23 cellular contexts compared by ENCODE assay signal in the genomic region with DNA sequence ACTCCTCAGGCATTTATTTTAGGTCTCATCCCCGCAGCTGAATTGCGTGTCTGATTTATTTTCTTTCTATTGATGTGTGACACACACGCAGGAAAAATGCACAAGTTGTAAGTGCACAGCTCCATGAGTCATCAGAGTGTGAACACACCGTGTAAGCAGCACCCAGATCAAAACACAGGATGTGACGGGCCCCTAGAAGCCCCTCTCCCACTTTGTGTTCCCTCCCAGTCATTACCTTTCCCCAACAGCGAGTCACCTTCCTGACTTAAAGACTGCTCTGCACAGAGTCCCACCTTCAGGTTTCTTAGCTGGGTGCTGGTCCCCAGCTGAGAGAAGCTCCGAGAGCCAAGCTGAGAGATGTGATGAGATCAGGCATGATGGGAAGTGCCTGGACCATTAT.
"Had no signal": no experiment of that assay in that cellular context is flagged by ENCODE, and none has a peak within 500 bp of the region (broad histone marks: within the 10 kb centered on the region; RNA-seq: fewer than 3 reads in every experiment).

No MANE protein-coding gene starts in this region.

- H3K27me3 Mint-ChIP-seq: activated CD8-positive, alpha-beta memory T cell treated with anti-CD3 and anti-CD28 coated beads, Interleukin-2, amount 10 ng/mL, durations not matched to agents 7 days and 5 days; dendritic cell treated with granulocyte-macrophage colony-stimulating factor and Interleukin-4, amounts not matched to agents 40 ng/mL and 50 ng/mL, for 4 days had no signal

- H3K4me1 Mint-ChIP-seq: nephron progenitor cell, WTC11 had no signal

- H3K4me3 Mint-ChIP-seq: activated CD8-positive, alpha-beta memory T cell treated with anti-CD3 and anti-CD28 coated beads, Interleukin-2, amount 10 ng/mL, durations not matched to agents 7 days and 5 days; dendritic cell treated with granulocyte-macrophage colony-stimulating factor and Interleukin-4, amounts not matched to agents 40 ng/mL and 50 ng/mL, for 4 days; nephron progenitor cell; T-helper 1 cell treated with Interleukin-12 subunit alpha and Interleukin-12 subunit beta and Interleukin-4 antibody, amounts not matched to agents 30 μg/mL and 1 μg/mL, for 36 hours; WTC11 had no signal

- H3K9me3 Mint-ChIP-seq: dendritic cell treated with granulocyte-macrophage colony-stimulating factor and Interleukin-4, amounts not matched to agents 40 ng/mL and 50 ng/mL, for 4 days; T-helper 1 cell treated with Interleukin-12 subunit alpha and Interleukin-12 subunit beta and Interleukin-4 antibody, amounts not matched to agents 30 μg/mL and 1 μg/mL, for 36 hours; WTC11 had no signal

- DNase-seq: activated CD8-positive, alpha-beta memory T cell treated with anti-CD3 and anti-CD28 coated beads, Interleukin-2, amount 10 ng/mL, durations not matched to agents 7 days and 5 days; activated effector memory CD4-positive, alpha-beta T cell treated with Interleukin-2 at 50 U/mL for 16 hours; activated T-cell treated with anti-CD3 and anti-CD28 coated beads for 4 hours; adrenal gland; brain microvascular endothelial cell; caudate nucleus; effector CD4-positive, alpha-beta T cell; kidney; lower lobe of right lung; mesendoderm; mucosa of descending colon; nephron progenitor cell; pancreas; psoas muscle; SHP77; spleen; stimulated activated naive CD4-positive, alpha-beta T cell; substantia nigra; T1000; thyroid gland had no signal

- ATAC-seq: activated CD8-positive, alpha-beta memory T cell treated with anti-CD3 and anti-CD28 coated beads, Interleukin-2, amount 10 ng/mL, durations not matched to agents 7 days and 5 days; lower lobe of right lung; mucosa of descending colon; pancreas; psoas muscle; WTC11 had no signal

- H3K27ac Mint-ChIP-seq: activated CD8-positive, alpha-beta memory T cell treated with anti-CD3 and anti-CD28 coated beads, Interleukin-2, amount 10 ng/mL, durations not matched to agents 7 days and 5 days; dendritic cell treated with granulocyte-macrophage colony-stimulating factor and Interleukin-4, amounts not matched to agents 40 ng/mL and 50 ng/mL, for 4 days; nephron progenitor cell; T-helper 1 cell treated with Interleukin-12 subunit alpha and Interleukin-12 subunit beta and Interleukin-4 antibody, amounts not matched to agents 30 μg/mL and 1 μg/mL, for 36 hours; WTC11 had no signal

- H3K36me3 Mint-ChIP-seq: activated CD8-positive, alpha-beta memory T cell treated with anti-CD3 and anti-CD28 coated beads, Interleukin-2, amount 10 ng/mL, durations not matched to agents 7 days and 5 days; WTC11 had no signal
